Comparison of ENCODE assay signal across 1 cellular context in genomic region chr22:19962909-19963806, GRCh38.
TF ChIP-seq lines count a peak whose summit lies in the region.

No MANE protein-coding gene starts in this region.

TF ChIP-seq in HepG2, 621 proteins besides CTCF, POLR2A, EP300 and RAD21 (continued from another document and continues in another):
- TF ChIP-seq ZNF614 (CRISPR knock-in tag; IDR thresholded peaks at IDR 0.05; ENCODE audit: borderline replicate concordance) (0 out of 2 replicates have a peak, but pooled peaks have one; percentile 7), ZNF605 (CRISPR knock-in tag; IDR thresholded peaks at IDR 0.05) (peak; percentile 9; the same call in 1 of the 2 replicates), ZNF280D (CRISPR knock-in tag; IDR thresholded peaks at IDR 0.05) (no peak), SOX5 (CRISPR knock-in tag; IDR thresholded peaks at IDR 0.05; ENCODE audit: borderline replicate concordance) (peak; percentile 52; the same call in 1 of the 2 replicates), ZNF782 (CRISPR knock-in tag; IDR thresholded peaks at IDR 0.05; ENCODE audit: borderline replicate concordance) (no peak), TFAP4 (IDR thresholded peaks at IDR 0.05; ENCODE audit: borderline replicate concordance, low read depth) (no peak), ZNF644 (CRISPR knock-in tag; IDR thresholded peaks at IDR 0.05; ENCODE audit: low read depth) (no peak), STAT5B (CRISPR knock-in tag; IDR thresholded peaks at IDR 0.05) (no peak), KLF11 (CRISPR knock-in tag; IDR thresholded peaks at IDR 0.05) (no peak), ZFP91 (CRISPR knock-in tag; IDR thresholded peaks at IDR 0.05; ENCODE audit: borderline replicate concordance) (peak; percentile 54; the same call in 1 of the 2 replicates), ATF4 (CRISPR knock-in tag; IDR thresholded peaks at IDR 0.05) (no peak), KMT2B (CRISPR knock-in tag; IDR thresholded peaks at IDR 0.05) (no peak), GABPA (IDR thresholded peaks at IDR 0.05; ENCODE audit: low read depth, low read length) (no peak), GABPA (CRISPR knock-in tag; IDR thresholded peaks at IDR 0.05; ENCODE audit: low read depth) (peak; percentile 62), PHB2 (IDR thresholded peaks at IDR 0.05; ENCODE audit: partially characterized antibody) (no peak), U2AF2 (IDR thresholded peaks at IDR 0.05; ENCODE audit: low read depth, low read length) (no peak), KLF15 (CRISPR knock-in tag; IDR thresholded peaks at IDR 0.05; ENCODE audit: borderline replicate concordance) (no peak), ATF6 (CRISPR knock-in tag; conservative IDR thresholded peaks at IDR 0.05) (no peak), GATAD1 (CRISPR knock-in tag; IDR thresholded peaks at IDR 0.05) (0 out of 2 replicates have a peak, but pooled peaks have one; percentile 42), RBM39 (IDR thresholded peaks at IDR 0.05; ENCODE audit: low read depth, low read length, poor library complexity, severe bottlenecking) (no peak), CREM (IDR thresholded peaks at IDR 0.05) (peak; percentile 62; the same call in 1 of the 2 replicates), CREM (CRISPR knock-in tag; IDR thresholded peaks at IDR 0.05) (no peak), ETV6 (CRISPR knock-in tag; conservative IDR thresholded peaks at IDR 0.05) (0 out of 2 replicates have a peak, but pooled peaks have one; percentile 15), SAP130 (CRISPR knock-in tag; IDR thresholded peaks at IDR 0.05; ENCODE audit: low read depth) (peak; percentile 93), SMARCE1 (IDR thresholded peaks at IDR 0.05; ENCODE audit: borderline replicate concordance) (no peak), FOSL1 (CRISPR knock-in tag; IDR thresholded peaks at IDR 0.05; ENCODE audit: borderline replicate concordance) (peak; percentile 79; the same call in 1 of the 2 replicates), ASH2L (IDR thresholded peaks at IDR 0.05; ENCODE audit: insufficient read length, low read depth, low read length) (no peak), ZNF331 (CRISPR knock-in tag; IDR thresholded peaks at IDR 0.05) (peak; percentile 35; the same call in 1 of the 2 replicates), YEATS4 (CRISPR knock-in tag; IDR thresholded peaks at IDR 0.05; ENCODE audit: borderline replicate concordance) (peak; percentile 67; the same call in 1 of the 2 replicates), ZNF746 (CRISPR knock-in tag; IDR thresholded peaks at IDR 0.05) (0 out of 2 replicates have a peak, but pooled peaks have one; percentile 39), RXRB (CRISPR knock-in tag; IDR thresholded peaks at IDR 0.05; ENCODE audit: borderline replicate concordance) (peak; percentile 80; the same call in 1 of the 2 replicates), ZNF333 (CRISPR knock-in tag; IDR thresholded peaks at IDR 0.05; ENCODE audit: borderline replicate concordance) (peak; percentile 98), FOXK1 (CRISPR knock-in tag; IDR thresholded peaks at IDR 0.05; ENCODE audit: borderline replicate concordance, low read depth) (peak; percentile 33; the same call in 1 of the 2 replicates), ZNF550 (CRISPR knock-in tag; IDR thresholded peaks at IDR 0.05; ENCODE audit: borderline replicate concordance) (no peak), ETV5 (CRISPR knock-in tag; IDR thresholded peaks at IDR 0.05; ENCODE audit: borderline replicate concordance) (peak; percentile 89), USF2 (IDR thresholded peaks at IDR 0.05; ENCODE audit: low read depth, low read length) (no peak), USF2 (CRISPR knock-in tag; IDR thresholded peaks at IDR 0.05; ENCODE audit: borderline replicate concordance) (0 out of 2 replicates have a peak, but pooled peaks have one; percentile 26), ZNF737 (CRISPR knock-in tag; IDR thresholded peaks at IDR 0.05; ENCODE audit: borderline replicate concordance) (no peak), ZMYM4 (CRISPR knock-in tag; IDR thresholded peaks at IDR 0.05) (0 out of 2 replicates have a peak, but pooled peaks have one; percentile 9), ATRX (CRISPR knock-in tag; IDR thresholded peaks at IDR 0.05; ENCODE audit: borderline replicate concordance) (no peak), ZNF382 (CRISPR knock-in tag; IDR thresholded peaks at IDR 0.05; ENCODE audit: borderline replicate concordance) (no peak), RXRA (CRISPR knock-in tag; IDR thresholded peaks at IDR 0.05) (peak; percentile 81), HOXA7 (CRISPR knock-in tag; IDR thresholded peaks at IDR 0.05) (no peak), FOXA3 (CRISPR knock-in tag; IDR thresholded peaks at IDR 0.05) (peak; percentile 39), DRAP1 (CRISPR knock-in tag; IDR thresholded peaks at IDR 0.05) (peak; percentile 61), ZNF724P (CRISPR knock-in tag; IDR thresholded peaks at IDR 0.05; ENCODE audit: borderline replicate concordance) (no peak), HOXA5 (CRISPR knock-in tag; IDR thresholded peaks at IDR 0.05) (no peak), ZNF124 (CRISPR knock-in tag; IDR thresholded peaks at IDR 0.05) (no peak), SETDB1 (CRISPR knock-in tag; IDR thresholded peaks at IDR 0.05; ENCODE audit: borderline replicate concordance) (no peak), ZNF460 (CRISPR knock-in tag; IDR thresholded peaks at IDR 0.05; ENCODE audit: borderline replicate concordance) (peak; percentile 21; the same call in 1 of the 2 replicates), BCL6 (CRISPR knock-in tag; IDR thresholded peaks at IDR 0.05) (peak; percentile 51; the same call in 1 of the 2 replicates)
